Comparison of ENCODE assay signal across 15 cellular contexts in the genomic region with DNA sequence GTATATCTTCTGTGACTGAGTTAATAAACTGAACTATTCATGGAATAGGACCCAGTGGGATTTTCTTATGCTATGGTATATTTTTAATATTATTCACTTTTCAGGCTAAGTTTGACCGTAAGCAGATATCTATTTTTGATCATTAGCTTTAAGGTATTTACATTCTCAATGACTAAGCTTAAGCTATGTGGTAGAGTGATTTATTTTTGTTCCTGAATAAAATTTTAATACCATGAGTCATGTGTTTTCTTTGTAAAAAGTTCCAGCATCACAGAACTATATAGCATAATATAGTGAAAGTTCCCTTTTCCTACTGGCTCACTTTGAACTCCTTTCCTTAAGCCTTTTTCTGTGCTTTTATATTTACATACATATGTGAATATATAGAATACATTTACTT.
DNase-seq lines count a peak whose midpoint lies in the region; ATAC-seq, FAIRE-seq and TF ChIP-seq lines count a peak whose summit lies in the region.
"Had no signal": no experiment of that assay in that cellular context is flagged by ENCODE, and none has a peak within 500 bp of the region (broad histone marks: within the 10 kb centered on the region; RNA-seq: fewer than 3 reads in every experiment).

No MANE protein-coding gene starts in this region.

- DNase-seq in HS-5 (ENCODE audit: low read depth) (peak; percentile 35), amniotic epithelial cell (ENCODE audit: low read depth) (peak; percentile 62), foreskin fibroblast (peak; percentile 13 to 51), OCI-M2 (lab: John Stamatoyannopoulos, UW; ENCODE audit: unreplicated experiment) (no peak)
- DNase-seq: activated gamma-delta T cell treated with Interleukin-2 at 50 U/mL for 16 hours; caudate nucleus; DMS 273 treated with DMSO at 0.1 percent for 48 hours; erythroblast; Karpas-422; NCI-H2029 treated with DMSO at 0.1 percent for 48 hours; stimulated activated CD4-positive, alpha-beta T cell treated with anti-CD3 and anti-CD28 coated beads, Interleukin-15, amount 100 ng/mL, for 24 hours had no signal

- peak; percentile 35 for FAIRE-seq in A204.1 (lab: Jason Lieb, UNC)

- ATAC-seq in HG02610 (IDR thresholded peaks at IDR 0.05; ENCODE audit: unreplicated experiment) (no peak), GM18520 (IDR thresholded peaks at IDR 0.05; ENCODE audit: unreplicated experiment) (no peak), HG03565 (IDR thresholded peaks at IDR 0.05; ENCODE audit: unreplicated experiment) (no peak)

- H3K4me3 ChIP-seq in foreskin fibroblast (ENCODE audit: low read depth in 1 of 2, low read length in 2 of 2): no peak overlapping the region

- no peak for TF ChIP-seq CTCF in foreskin fibroblast (IDR thresholded peaks at IDR 0.05; ENCODE audit: low read depth, low read length)
